In the genomic region with DNA sequence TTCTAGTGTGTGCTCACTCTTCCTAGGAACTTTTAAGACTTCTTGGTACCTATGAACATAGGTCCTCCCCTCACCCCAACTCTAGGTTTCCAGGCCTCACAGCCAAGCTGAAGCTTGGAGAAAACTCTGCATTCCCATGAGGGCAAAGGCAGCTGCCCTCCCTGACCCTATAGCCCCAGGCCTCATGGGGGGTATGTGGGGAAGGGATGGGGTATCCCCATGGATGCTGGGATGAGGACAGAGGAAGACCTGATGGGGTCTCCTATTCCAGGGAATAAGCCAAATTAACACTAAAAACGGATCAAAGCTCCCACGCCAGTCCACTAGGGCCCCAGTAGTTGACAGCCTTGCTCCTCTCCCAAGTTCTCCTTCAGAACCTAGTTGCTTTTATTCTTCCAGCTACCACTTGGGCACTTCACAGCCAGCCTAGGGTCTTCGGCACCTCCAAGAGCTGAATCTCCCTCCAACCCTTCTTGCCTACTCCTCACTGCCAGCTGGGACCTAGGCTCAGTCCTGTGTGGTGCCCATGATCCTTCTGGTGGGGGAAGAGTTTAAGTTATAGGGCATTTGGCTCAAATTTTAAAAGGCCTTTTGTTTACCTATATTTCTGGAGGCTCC, we compare ENCODE assay signal across 19 cellular contexts. TPM values are rescaled to one million over a fixed set of nuclear protein-coding genes. Genes with fewer than 3 reads are reported as not detected.
DNase-seq lines count a peak whose midpoint lies in the region; ATAC-seq, FAIRE-seq and TF ChIP-seq lines count a peak whose summit lies in the region.
"Had no signal": no experiment of that assay in that cellular context is flagged by ENCODE, and none has a peak within 500 bp of the region (broad histone marks: within the 10 kb centered on the region; RNA-seq: fewer than 3 reads in every experiment).

No MANE protein-coding gene starts in this region.

- H3K27me3 Mint-ChIP-seq in CD8-positive, alpha-beta memory T cell = peaks cover 0 to 5% of the 10 kb centered on the region in 2 donors

- TF ChIP-seq CTCF in RWPE2 (IDR thresholded peaks at IDR 0.05; ENCODE audit: poor library complexity, severe bottlenecking) (no peak), HepG2 (CRISPR knock-in tag; IDR thresholded peaks at IDR 0.05) (no peak)

- intact Hi-C loops in HepG2 (cut with micrococcal nuclease; ENCODE audit: unreplicated experiment) = no loop called here

- POLR2A ChIA-PET in CD8-positive, alpha-beta memory T cell (lab: Charles Lee) = no interaction called here
- POLR2A ChIA-PET in HepG2 (lab: Yijun Ruan, JAX) = interaction anchor here (0.6 to 16.2 kb wide), 7 partner anchors 7 to 90 kb away, joined by 3 to 168 read pairs (median 5); a partner anchor contains a TSS

- H4K20me1 ChIP-seq in BLaER1 (peaks cover 37% of the 10 kb centered on the region), HepG2 (ENCODE audit: insufficient read depth, low read length) (no peaks in the 10 kb centered on the region)

- H2AFZ ChIP-seq in HepG2 (ENCODE audit: low read length) = no peak overlapping the region

- TF ChIP-seq RAD21 in HepG2 (CRISPR knock-in tag; IDR thresholded peaks at IDR 0.05) = peak; percentile 7; the same call in 1 of the 2 replicates

- H3K9ac ChIP-seq in BLaER1 (no peak overlapping the region), HepG2 (ENCODE audit: insufficient read depth, low read depth, low read length) (no peak overlapping the region)

- H3K9me3 ChIP-seq in BLaER1 = no peaks in the 10 kb centered on the region
- H3K9me3 ChIP-seq in CD8-positive, alpha-beta memory T cell (ENCODE audit: low read length) = no peaks in the 10 kb centered on the region
- no peaks in the 10 kb centered on the region for H3K9me3 ChIP-seq in RWPE2 (ENCODE audit: severe bottlenecking)
- no peaks in the 10 kb centered on the region for H3K9me3 ChIP-seq in HepG2 (ENCODE audit: low read length)

- no peak for DNase-seq in CD8-positive, alpha-beta memory T cell
- DNase-seq in RWPE2 (ENCODE audit: low spot score) (peak; percentile 60), HepG2 (ENCODE audit: low spot score) (no peak), HT-29 (ENCODE audit: low spot score) (no peak), germinal center (ENCODE audit: low spot score) (no peak)
- DNase-seq: Calu3; GF-D8; GOT3; NCI-H1092 treated with DMSO at 0.1 percent for 48 hours; NCI-H2081 treated with DMSO at 0.1 percent for 48 hours; NCI-H510A; NCI-H748 treated with DMSO at 0.1 percent for 48 hours; NK-92 treated with Interleukin-12 subunit alpha and Interleukin-12 subunit beta, amount 100 ng/mL, for 24 hours; SHP77 had no signal

- H3K4me2 ChIP-seq in BLaER1 (peak overlapping the region; percentile 97), HepG2 (ENCODE audit: low read depth, low read length) (peak overlapping the region; percentile 48)

- H3K4me1 ChIP-seq in BLaER1 = peaks cover 29% of the 10 kb centered on the region
- peaks cover 7% of the 10 kb centered on the region for H3K4me1 ChIP-seq in CD8-positive, alpha-beta memory T cell (ENCODE audit: insufficient read depth, low read length)
- peaks cover 12% of the 10 kb centered on the region for H3K4me1 ChIP-seq in RWPE2 (ENCODE audit: insufficient read depth, poor library complexity, severe bottlenecking)
- H3K4me1 ChIP-seq in HepG2 (ENCODE audit: insufficient read depth, low read length) = peaks cover 79% of the 10 kb centered on the region

- TF ChIP-seq POLR2A in HepG2 (IDR thresholded peaks at IDR 0.05; ENCODE audit: insufficient read depth in 1 of 2, low read depth in 2 of 2, low read length in 2 of 2) = peak in 1 of 2 experiments; percentile 5; a peak in 1 of 4 replicates

- H3K36me3 Mint-ChIP-seq in CD8-positive, alpha-beta memory T cell = peaks cover 0 to 29% (median 3%) of the 10 kb centered on the region in 3 donors

- FAIRE-seq in HepG2 (lab: Jason Lieb, UNC) = no peak

- CTCF ChIA-PET in CD8-positive, alpha-beta memory T cell (lab: Charles Lee) = interaction anchor here (1.1 to 1.3 kb wide), 2 partner anchors 58 to 399 kb away, joined by 3 read pairs; no protein-coding TSS in a partner anchor
- CTCF ChIA-PET in HepG2 (lab: Yijun Ruan, JAX; ENCODE audit: low intra/inter-chr PET ratio, low total read pairs) = no interaction called here

- peaks cover 10% of the 10 kb centered on the region for H3K27me3 ChIP-seq in BLaER1
- no peaks in the 10 kb centered on the region for H3K27me3 ChIP-seq in CD8-positive, alpha-beta memory T cell (ENCODE audit: insufficient read depth, low read length, poor library complexity, severe bottlenecking)
- no peaks in the 10 kb centered on the region for H3K27me3 ChIP-seq in RWPE2 (ENCODE audit: insufficient read depth, poor library complexity, severe bottlenecking)
- H3K27me3 ChIP-seq in HepG2 (ENCODE audit: control insufficient read depth in 1 of 2, insufficient read depth in 2 of 2, low read length in 2 of 2) = no peaks in the 10 kb centered on the region

- in situ Hi-C loops in HepG2 (cut with HindIII; ENCODE audit: extremely low pct_ligation_motif_present, low pct_unique_long_range_greater_than_20kb) = loop anchor here (5.0 kb wide), 1 partner anchor 175 kb away; no protein-coding TSS in a partner anchor

- ATAC-seq in RWPE2 (ENCODE audit: low read depth) (no peak), HepG2 (peak; percentile 1; the same call in 2 of the 3 replicates), GM21723 (IDR thresholded peaks at IDR 0.05; ENCODE audit: unreplicated experiment) (no peak), HG02970 (IDR thresholded peaks at IDR 0.05; ENCODE audit: low FRiP score, unreplicated experiment) (no peak)
- ATAC-seq: HCT116 had no signal

- no peak for TF ChIP-seq EP300 in HepG2 (IDR thresholded peaks at IDR 0.05; ENCODE audit: low read depth in 2 of 2, low read length in 2 of 2)
- no peak for TF ChIP-seq EP300 in HepG2 (CRISPR knock-in tag; IDR thresholded peaks at IDR 0.05; ENCODE audit: borderline replicate concordance)

- no peaks in the 10 kb centered on the region for H3K9me3 Mint-ChIP-seq in CD8-positive, alpha-beta memory T cell

- peaks cover 9 to 19% (median 12%) of the 10 kb centered on the region in 3 donors for H3K4me1 Mint-ChIP-seq in CD8-positive, alpha-beta memory T cell

- H3K36me3 ChIP-seq in BLaER1 (peaks cover 54% of the 10 kb centered on the region), RWPE2 (ENCODE audit: low read depth) (peaks cover 21% of the 10 kb centered on the region), HepG2 (replicated peaks in 1 of 2; ENCODE audit: control insufficient read depth in 1 of 2, insufficient read depth in 2 of 2, low read length in 2 of 2) (peaks cover 3 to 16% of the 10 kb centered on the region in 2 experiments; a peak in 4 of 5 replicates)
- no peaks in the 10 kb centered on the region for H3K36me3 ChIP-seq in CD8-positive, alpha-beta memory T cell (ENCODE audit: insufficient read depth, low read length)

- BruUV-seq in HepG2 (replicated peaks; lab: Mats Ljungman, UMichigan) = TSS peak; percentile 33

- 89% methylated on average over 3 of the region's 3 CpGs for WGBS in HepG2 (ENCODE audit: low lambda C conversion rate)

- peak overlapping the region in 4 of 8 donors; percentile 43 to 97 (median 58) for H3K27ac Mint-ChIP-seq in CD8-positive, alpha-beta memory T cell

- H3K4me3 Mint-ChIP-seq in CD8-positive, alpha-beta memory T cell = peak overlapping the region in 4 of 7 donors; percentile 23 to 84 (median 41)

- no peak overlapping the region for H3K4me3 ChIP-seq in BLaER1
- H3K4me3 ChIP-seq in CD8-positive, alpha-beta memory T cell (ENCODE audit: low read length) = no peak overlapping the region
- no peak overlapping the region for H3K4me3 ChIP-seq in RWPE2 (ENCODE audit: severe bottlenecking)
- H3K4me3 ChIP-seq in HepG2 (replicated peaks in 1 of 3; ENCODE audit: insufficient read depth in 1 of 3, low read depth in 2 of 3, low read length in 3 of 3) = no peak overlapping the region
- H3K4me3 ChIP-seq: SK-N-MC had no signal

- no peaks in the 10 kb centered on the region for H3K79me2 ChIP-seq in HepG2 (ENCODE audit: insufficient read depth, low read length)

- H3K27ac ChIP-seq in BLaER1 (no peak overlapping the region), RWPE2 (ENCODE audit: poor library complexity, severe bottlenecking) (no peak overlapping the region), HepG2 (ENCODE audit: extremely low read length, insufficient read depth, low read length) (peak overlapping the region; percentile 65)
- no peak overlapping the region for H3K27ac ChIP-seq in CD8-positive, alpha-beta memory T cell (ENCODE audit: low read depth, low read length)
- H3K27ac ChIP-seq: SK-N-MC had no signal

RNA-seq across cellular contexts. Expression of a gene that starts 7.8 kb away (rescaled TPM):
- total RNA-seq in CD8-positive, alpha-beta memory T cell = 1 to 10 TPM; 3.5 to 3.6 TPM
- 1.1 TPM for polyA plus RNA-seq in CD8-positive, alpha-beta memory T cell
- 5.2 and 10.1 TPM in 2 replicates for total RNA-seq in HepG2 (2016; rRNA removed; fragmentation: Illumina TruSeq; extraction: Trizol)
- total RNA-seq in HepG2 (2016; cell fraction: cytosol; rRNA removed; fragmentation: Illumina TruSeq; extraction: Trizol; ENCODE audit: low read depth) = 1.1 and 1.2 TPM in 2 replicates
- 5.0 and 8.1 TPM in 2 replicates for total RNA-seq in HepG2 (2016; cell fraction: insoluble cytoplasmic fraction; rRNA removed; fragmentation: Illumina TruSeq; extraction: Trizol)
- total RNA-seq in HepG2 (2016; cell fraction: membrane; rRNA removed; fragmentation: Illumina TruSeq; extraction: Trizol) = 7.4 and 7.6 TPM in 2 replicates
- total RNA-seq in HepG2 (2016; cell fraction: nucleus; rRNA removed; fragmentation: Illumina TruSeq; extraction: Trizol) = 10.1 and 10.3 TPM in 2 replicates
- 18.8 and 29.5 TPM in 2 replicates for polyA plus RNA-seq in HepG2 (2011; rRNA removed)
- 11.4 and 22.8 TPM in 2 replicates for polyA plus RNA-seq in HepG2 (2011; cell fraction: cytosol; rRNA removed)
- polyA plus RNA-seq in HepG2 (2011; cell fraction: nucleus; rRNA removed) = 46.3 and 62.2 TPM in 2 replicates
- 67.2 and 70.2 TPM in 2 replicates for polyA plus RNA-seq in HepG2 (2012)
- polyA plus RNA-seq in HepG2 (2016; cell fraction: cytosol; fragmentation: Illumina TruSeq; extraction: Trizol; ENCODE audit: low read depth) = 1.7 and 2.0 TPM in 2 replicates
- polyA plus RNA-seq in HepG2 (2016; cell fraction: insoluble cytoplasmic fraction; fragmentation: Illumina TruSeq; extraction: Trizol; ENCODE audit: low read depth) = 20.8 and 28.1 TPM in 2 replicates
- polyA plus RNA-seq in HepG2 (2016; cell fraction: membrane; fragmentation: Illumina TruSeq; extraction: Trizol; ENCODE audit: low read depth) = 8.6 and 8.7 TPM in 2 replicates
- 28.2 and 29.8 TPM in 2 replicates for polyA plus RNA-seq in HepG2 (2016; cell fraction: nucleus; fragmentation: Illumina TruSeq; extraction: Trizol; ENCODE audit: insufficient read depth, low read depth)
- 2.6 and 22.7 TPM in 2 replicates for polyA minus RNA-seq in HepG2 (2011; rRNA and poly(A)+ RNA removed; ENCODE audit: low replicate concordance)
- 21.5 and 41.0 TPM in 2 replicates for polyA minus RNA-seq in HepG2 (2011; cell fraction: cytosol; rRNA and poly(A)+ RNA removed)
- 19.1 and 30.5 TPM in 2 replicates for polyA minus RNA-seq in HepG2 (2011; cell fraction: nucleus; rRNA and poly(A)+ RNA removed)
- total RNA-seq in HT-29 (2014; rRNA removed; shearing (Covaris generic)) = 3.9 and 4.3 TPM in 2 replicates

RNA-seq across cellular contexts. Expression of a gene that starts 35.0 kb away (rescaled TPM):
- 10 to 100 TPM; 24.9 to 26.3 TPM for total RNA-seq in CD8-positive, alpha-beta memory T cell
- 33.0 TPM for polyA plus RNA-seq in CD8-positive, alpha-beta memory T cell
- total RNA-seq in HepG2 (2016; rRNA removed; fragmentation: Illumina TruSeq; extraction: Trizol) = 27.1 and 45.5 TPM in 2 replicates
- total RNA-seq in HepG2 (2016; cell fraction: cytosol; rRNA removed; fragmentation: Illumina TruSeq; extraction: Trizol; ENCODE audit: low read depth) = 7.9 and 10.2 TPM in 2 replicates
- 22.7 and 40.7 TPM in 2 replicates for total RNA-seq in HepG2 (2016; cell fraction: insoluble cytoplasmic fraction; rRNA removed; fragmentation: Illumina TruSeq; extraction: Trizol)
- total RNA-seq in HepG2 (2016; cell fraction: membrane; rRNA removed; fragmentation: Illumina TruSeq; extraction: Trizol) = 13.9 and 15.8 TPM in 2 replicates
- total RNA-seq in HepG2 (2016; cell fraction: nucleus; rRNA removed; fragmentation: Illumina TruSeq; extraction: Trizol) = 46.7 and 53.0 TPM in 2 replicates
- polyA plus RNA-seq in HepG2 (2011; rRNA removed) = 175 and 231 TPM in 2 replicates
- polyA plus RNA-seq in HepG2 (2011; cell fraction: cytosol; rRNA removed) = 173 and 228 TPM in 2 replicates
- polyA plus RNA-seq in HepG2 (2011; cell fraction: nucleus; rRNA removed) = 61.5 and 68.6 TPM in 2 replicates
- polyA plus RNA-seq in HepG2 (2012) = 58.5 and 63.1 TPM in 2 replicates
- 12.5 and 12.8 TPM in 2 replicates for polyA plus RNA-seq in HepG2 (2016; cell fraction: cytosol; fragmentation: Illumina TruSeq; extraction: Trizol; ENCODE audit: low read depth)
- polyA plus RNA-seq in HepG2 (2016; cell fraction: insoluble cytoplasmic fraction; fragmentation: Illumina TruSeq; extraction: Trizol; ENCODE audit: low read depth) = 38.7 and 42.6 TPM in 2 replicates
- polyA plus RNA-seq in HepG2 (2016; cell fraction: membrane; fragmentation: Illumina TruSeq; extraction: Trizol; ENCODE audit: low read depth) = 20.5 and 21.1 TPM in 2 replicates
- polyA plus RNA-seq in HepG2 (2016; cell fraction: nucleus; fragmentation: Illumina TruSeq; extraction: Trizol; ENCODE audit: insufficient read depth, low read depth) = 88.7 and 94.6 TPM in 2 replicates
- 185 and 339 TPM in 2 replicates for polyA minus RNA-seq in HepG2 (2011; rRNA and poly(A)+ RNA removed; ENCODE audit: low replicate concordance)
- 49.4 and 49.8 TPM in 2 replicates for polyA minus RNA-seq in HepG2 (2011; cell fraction: cytosol; rRNA and poly(A)+ RNA removed)
- 55.5 and 65.3 TPM in 2 replicates for polyA minus RNA-seq in HepG2 (2011; cell fraction: nucleus; rRNA and poly(A)+ RNA removed)
- 28.9 and 36.2 TPM in 2 replicates for total RNA-seq in HT-29 (2014; rRNA removed; shearing (Covaris generic))
